ENCODE assay signal across 8 cellular contexts in the genomic region with DNA sequence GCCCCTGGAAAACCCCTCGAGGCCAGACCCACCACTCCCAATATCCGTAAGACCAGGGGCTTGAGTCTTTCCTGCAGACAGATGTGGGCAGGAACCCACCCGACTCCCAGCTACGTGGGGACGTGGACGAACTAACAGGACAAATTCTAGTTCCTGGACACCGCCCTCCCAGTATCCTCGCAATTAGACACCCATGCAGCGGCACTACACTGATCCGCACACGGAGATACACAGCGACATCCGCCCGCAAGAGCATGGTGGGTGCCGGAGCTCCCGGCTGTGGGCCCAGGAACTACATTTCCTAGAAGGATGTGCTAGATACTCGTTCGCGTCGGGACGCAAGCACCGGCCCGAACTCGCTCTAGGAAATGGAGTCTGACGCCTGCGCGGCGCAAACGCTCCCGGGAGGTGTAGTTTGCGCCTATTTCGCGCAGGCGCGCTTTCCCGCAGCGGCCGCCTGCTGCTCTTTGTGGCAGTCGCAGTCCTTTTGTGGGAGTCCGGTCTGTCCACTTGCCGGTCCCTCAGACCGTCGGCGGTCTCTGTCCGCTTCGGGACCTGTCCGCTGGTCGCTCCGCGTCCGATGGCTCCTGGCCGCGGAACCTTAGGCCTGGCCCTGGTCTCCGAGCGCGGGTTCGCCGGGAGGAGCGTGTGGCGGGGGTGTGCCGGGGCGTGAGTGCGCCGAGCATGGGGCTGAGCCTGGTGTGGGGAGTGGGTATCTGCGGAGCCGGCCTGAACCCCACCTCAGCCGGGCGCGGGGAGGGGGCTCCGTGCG. TPM values are rescaled to one million over a fixed set of nuclear protein-coding genes. Genes with fewer than 3 reads are reported as not detected.
A peak's percentile ranks its signal among the peaks of the same experiment; 100 is the strongest.
DNase-seq lines count a peak whose midpoint lies in the region; ATAC-seq and TF ChIP-seq lines count a peak whose summit lies in the region.

TSS of gene ZNF74 (plus strand) at position 447 of the 772 bp plus-strand sequence. CDS start 478 bp downstream, outside the sequence.

- CTCF ChIA-PET in PC-9 (lab: Charles Lee), result interaction anchor here (0.6 kb wide), 1 partner anchor 1253 kb away, joined by 6 read pairs; no protein-coding TSS in a partner anchor

- H3K9me3 Mint-ChIP-seq in activated T-cell treated with anti-CD3 and anti-CD28 coated beads, Interleukin-2, amount 50 U/mL, for 24 hours, result no peaks in the 10 kb centered on the region

- H3K27me3 Mint-ChIP-seq in activated T-cell treated with anti-CD3 and anti-CD28 coated beads, Interleukin-2, amount 50 U/mL, for 24 hours, result no peaks in the 10 kb centered on the region

- peak within 1 kb of the TSS; percentile 91 for H3K27ac Mint-ChIP-seq in activated T-cell treated with anti-CD3 and anti-CD28 coated beads, Interleukin-2, amount 50 U/mL, for 24 hours

- TF ChIP-seq CTCF in PC-9 (conservative IDR thresholded peaks at IDR 0.05), result no peak

- H3K27ac ChIP-seq in HUES64 (ENCODE audit: low read depth, low read length), result 0 out of 2 replicates have a peak within 1 kb of the TSS, but pooled peaks have one; percentile 19
- no peak within 1 kb of the TSS for H3K27ac ChIP-seq in PC-9
- H3K27ac ChIP-seq in esophagus (ENCODE audit: low read depth in 2 of 2, low read length in 1 of 2), result peak within 1 kb of the TSS; percentile 75 to 79

- H3K9ac ChIP-seq in HUES64 (ENCODE audit: low read depth, low read length), result peak within 1 kb of the TSS; percentile 79

- ATAC-seq in GM19438 (IDR thresholded peaks at IDR 0.05; ENCODE audit: low read depth, unreplicated experiment), result peak; percentile 73

- no TSS peak for BruUV-seq in PC-9 (replicated peaks; lab: Mats Ljungman, UMichigan)

- no peaks in the 10 kb centered on the region for H3K36me3 ChIP-seq in HUES64 (ENCODE audit: insufficient read depth, low read length)
- no peaks in the 10 kb centered on the region for H3K36me3 ChIP-seq in PC-9 (ENCODE audit: low read depth)
- H3K36me3 ChIP-seq in esophagus (ENCODE audit: control insufficient read depth in 2 of 2, insufficient read depth in 2 of 2, low read length in 1 of 2), result no peaks in the 10 kb centered on the region

- peaks cover 4% of the 10 kb centered on the region; the same call in 1 of the 2 replicates for H3K4me1 ChIP-seq in HUES64 (ENCODE audit: insufficient read depth, low read length)
- H3K4me1 ChIP-seq in PC-9 (replicated peaks; ENCODE audit: insufficient read depth), result no peaks in the 10 kb centered on the region
- peaks cover 0 to 13% of the 10 kb centered on the region in 2 donors for H3K4me1 ChIP-seq in esophagus (ENCODE audit: control insufficient read depth in 2 of 2, insufficient read depth in 2 of 2, low read length in 1 of 2)

- no peaks in the 10 kb centered on the region for H3K79me2 ChIP-seq in PC-9 (ENCODE audit: low read depth)

- H3K36me3 Mint-ChIP-seq in activated T-cell treated with anti-CD3 and anti-CD28 coated beads, Interleukin-2, amount 50 U/mL, for 24 hours (ENCODE audit: low read depth), result peaks cover 9% of the 10 kb centered on the region

- peak; percentile 41 to 93 (median 80) for DNase-seq in C1 segment of cervical spinal cord (lab: John Stamatoyannopoulos, UW)
- peak; percentile 69 to 77 for DNase-seq in PC-9
- DNase-seq in activated T-cell treated with anti-CD3 and anti-CD28 coated beads, Interleukin-2, amount 50 U/mL, for 24 hours, result peak; percentile 89
- DNase-seq in mucosa of gallbladder (ENCODE audit: low spot score), result peak; percentile 93
- peak; percentile 60 to 67 for DNase-seq in stimulated activated CD8-positive, alpha-beta memory T cell treated with anti-CD3 and anti-CD28 coated beads, Interleukin-4, amount 100 ng/mL, for 1 hour (ENCODE audit: low read depth in 2 of 2, low spot score in 1 of 2)

- 5% methylated on average over 71 of the region's 71 CpGs for WGBS in HUES64
- 1% methylated on average over 71 of the region's 71 CpGs for WGBS in esophagus, 2 donors

- H3K4me3 ChIP-seq in HUES64 (ENCODE audit: low read length), result peak within 1 kb of the TSS; percentile 68
- H3K4me3 ChIP-seq in PC-9, result peak within 1 kb of the TSS; percentile 66
- H3K4me3 ChIP-seq in esophagus (ENCODE audit: low read depth in 1 of 2, low read length in 2 of 2), result peak within 1 kb of the TSS; percentile 75 to 94

- H3K9me2 ChIP-seq in PC-9 (ENCODE audit: insufficient read depth), result no peaks in the 10 kb centered on the region

- H3K4me3 Mint-ChIP-seq in activated T-cell treated with anti-CD3 and anti-CD28 coated beads, Interleukin-2, amount 50 U/mL, for 24 hours, result peak within 1 kb of the TSS; percentile 86

- no peaks in the 10 kb centered on the region for H4K20me1 ChIP-seq in PC-9 (ENCODE audit: insufficient read depth)

- intact Hi-C loops in PC-9 (cut with micrococcal nuclease; ENCODE audit: unreplicated experiment), result no loop called here

- H3K4me1 Mint-ChIP-seq in activated T-cell treated with anti-CD3 and anti-CD28 coated beads, Interleukin-2, amount 50 U/mL, for 24 hours (ENCODE audit: low read depth), result peaks cover 37% of the 10 kb centered on the region

- no peaks in the 10 kb centered on the region for H3F3A ChIP-seq in PC-9 (ENCODE audit: insufficient read depth, low read depth)

- POLR2A ChIA-PET in PC-9 (lab: Charles Lee; ENCODE audit: unreplicated experiment), result interaction anchor here (0.5 kb wide), 1 partner anchor 65 kb away, joined by 14 read pairs; no protein-coding TSS in a partner anchor

- peak within 1 kb of the TSS; percentile 95 for H2AFZ ChIP-seq in PC-9

- H3K9me3 ChIP-seq in HUES64 (ENCODE audit: insufficient read depth, low read depth, low read length) (no peaks in the 10 kb centered on the region), PC-9 (ENCODE audit: insufficient read depth, low read depth) (no peaks in the 10 kb centered on the region), esophagus (ENCODE audit: control insufficient read depth in 2 of 2, insufficient read depth in 1 of 2, low read depth in 1 of 2, low read length in 1 of 2) (no peaks in the 10 kb centered on the region)

- peak within 1 kb of the TSS; percentile 82 for H3K4me2 ChIP-seq in PC-9

- H3K27me3 ChIP-seq in HUES64 (ENCODE audit: insufficient read depth, low read length), result no peaks in the 10 kb centered on the region
- no peaks in the 10 kb centered on the region for H3K27me3 ChIP-seq in PC-9 (ENCODE audit: insufficient read depth, low read depth)
- H3K27me3 ChIP-seq in esophagus (ENCODE audit: control insufficient read depth in 1 of 2, insufficient read depth in 2 of 2, low read length in 2 of 2), result no peaks in the 10 kb centered on the region

RNA-seq across cellular contexts. Expression of gene ZNF74, which starts in this region (rescaled TPM):
- 22.1 TPM for polyA plus RNA-seq in HUES64 (2013, experiment 1 of 2)
- polyA plus RNA-seq in HUES64 (2013, experiment 2 of 2), result 22.3 TPM
- total RNA-seq in PC-9 (2021), result 8.1 and 15.2 TPM in 2 replicates
- polyA plus RNA-seq in esophagus, result 1 to 10 TPM; 3.8 to 4.0 TPM
- total RNA-seq in mucosa of gallbladder, result 14.1 TPM
